In the genomic region with DNA sequence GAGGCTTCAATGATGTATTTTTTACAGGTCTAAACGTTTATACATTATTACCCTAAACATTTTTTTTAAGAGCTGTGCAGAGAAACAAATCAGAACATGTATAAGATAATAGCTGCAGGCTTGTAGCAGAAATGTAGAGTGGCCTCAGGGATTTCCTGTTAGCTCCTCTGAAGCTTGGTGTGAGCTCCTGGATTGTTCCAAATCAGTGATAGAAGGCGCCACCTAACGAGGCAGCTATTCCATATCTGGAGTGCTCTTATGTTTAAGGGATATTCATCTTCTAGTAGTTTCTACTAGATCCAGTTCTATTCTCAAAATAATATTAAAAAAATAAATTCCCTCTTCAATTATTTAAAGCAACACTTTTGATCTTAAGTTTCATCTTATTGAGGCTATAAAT, we compare ENCODE assay signal across 19 cellular contexts.
A peak's percentile ranks its signal among the peaks of the same experiment; 100 is the strongest.
DNase-seq lines count a peak whose midpoint lies in the region; ATAC-seq and TF ChIP-seq lines count a peak whose summit lies in the region.
"Had no signal": no experiment of that assay in that cellular context is flagged by ENCODE, and none has a peak within 500 bp of the region (broad histone marks: within the 10 kb centered on the region; RNA-seq: fewer than 3 reads in every experiment).

No MANE protein-coding gene starts in this region.

- in situ Hi-C loops in brain microvascular endothelial cell (cut with HindIII; ENCODE audit: low pct_ligation_motif_present, low sequenced_read_pairs), result no loop called here

- H3K9me3 ChIP-seq in neural cell (ENCODE audit: low read length), result no peaks in the 10 kb centered on the region
- no peaks in the 10 kb centered on the region for H3K9me3 ChIP-seq in CD4-positive, alpha-beta T cell (ENCODE audit: control insufficient read depth, low read length)
- H3K9me3 ChIP-seq: gastrocnemius medialis had no signal

- H3K79me2 ChIP-seq in neural cell (replicated peaks; ENCODE audit: insufficient read depth, low read length), result no peaks in the 10 kb centered on the region

- no peak overlapping the region for H2AFZ ChIP-seq in neural cell (ENCODE audit: low read depth, low read length)

- DNase-seq in DMS53 treated with DMSO at 0.1 percent for 48 hours (lab: John Stamatoyannopoulos, UW; ENCODE audit: unreplicated experiment) (peak; percentile 1), M059J (ENCODE audit: low read depth) (peak; percentile 3), brain microvascular endothelial cell (no peak)
- DNase-seq in activated naive CD4-positive, alpha-beta T cell (lab: John Stamatoyannopoulos, UW), result no peak
- no peak for DNase-seq in stimulated activated naive CD4-positive, alpha-beta T cell treated with Interleukin-2 at 50 U/mL for 16 hours (lab: John Stamatoyannopoulos, UW)
- DNase-seq in CD4-positive, alpha-beta T cell, result no peak
- DNase-seq in central memory CD4-positive, alpha-beta T cell, result no peak
- DNase-seq: activated CD4-positive, alpha-beta T cell treated with anti-CD3 and anti-CD28 coated beads, Interleukin-2, amount 50 U/mL, for 1 hour; effector CD8-positive, alpha-beta T cell; gastrocnemius medialis; Kasumi-1; kidney; NCI-H2081; right cardiac atrium; stimulated activated naive CD4-positive, alpha-beta T cell; T-helper 17 cell had no signal

- H3K36me3 ChIP-seq in brain microvascular endothelial cell (replicated peaks) (no peaks in the 10 kb centered on the region), neural cell (ENCODE audit: insufficient read depth, low read length) (no peaks in the 10 kb centered on the region)
- H3K36me3 ChIP-seq: gastrocnemius medialis had no signal

- peak; percentile 61 for TF ChIP-seq RAD21 in neural cell (conservative IDR thresholded peaks at IDR 0.05)

- H3K27ac Mint-ChIP-seq in CD4-positive, alpha-beta T cell, result no peak overlapping the region
- H3K27ac Mint-ChIP-seq: activated T-helper 1 cell treated with anti-CD3 and anti-CD28 coated beads, Interleukin-12 subunit alpha, Interleukin-12 subunit beta, Interleukin-2, Interleukin-4 antibody, amounts not matched to agents 30 ng/mL and 10 ng/mL and 1 ng/mL, durations not matched to agents 14 hours and 24 hours and 36 hours; T-helper 17 cell had no signal

- CTCF ChIA-PET in CD4-positive, alpha-beta T cell (lab: Charles Lee), result no interaction called here

- H3K27ac ChIP-seq in brain microvascular endothelial cell, result no peak overlapping the region
- no peak overlapping the region for H3K27ac ChIP-seq in neural cell (ENCODE audit: low read length)
- no peak overlapping the region for H3K27ac ChIP-seq in CD4-positive, alpha-beta T cell (ENCODE audit: low read depth, low read length)
- H3K27ac ChIP-seq: C4-2B, gastrocnemius medialis had no signal

- H3F3A ChIP-seq in neural cell (ENCODE audit: insufficient read depth, low read length, poor library complexity, severe bottlenecking), result no peaks in the 10 kb centered on the region

- H3K4me3 Mint-ChIP-seq in CD4-positive, alpha-beta T cell, result no peak overlapping the region
- H3K4me3 Mint-ChIP-seq: activated T-helper 1 cell treated with anti-CD3 and anti-CD28 coated beads, Interleukin-12 subunit alpha, Interleukin-12 subunit beta, Interleukin-2, Interleukin-4 antibody, amounts not matched to agents 30 ng/mL and 10 ng/mL and 1 ng/mL, durations not matched to agents 14 hours and 24 hours and 36 hours; T-helper 17 cell had no signal

- intact Hi-C loops in CD4-positive, alpha-beta T cell (cut with DNase I, micrococcal nuclease), result no loop called here

- POLR2A ChIA-PET in CD4-positive, alpha-beta T cell (lab: Charles Lee), result no interaction called here

- H3K36me3 Mint-ChIP-seq in CD4-positive, alpha-beta T cell (ENCODE audit: low read depth), result no peaks in the 10 kb centered on the region

- no peak for ATAC-seq in CD4-positive, alpha-beta T cell (ENCODE audit: poor library complexity)
- ATAC-seq: gastrocnemius medialis, right cardiac atrium, T-helper 17 cell had no signal

- TF ChIP-seq EP300 in neural cell (conservative IDR thresholded peaks at IDR 0.05; ENCODE audit: poor library complexity, severe bottlenecking), result no peak

- no peak overlapping the region for H3K9ac ChIP-seq in neural cell (ENCODE audit: low read length)

- H3K27me3 ChIP-seq in brain microvascular endothelial cell (replicated peaks), result no peaks in the 10 kb centered on the region
- no peaks in the 10 kb centered on the region for H3K27me3 ChIP-seq in neural cell (ENCODE audit: insufficient read depth, low read depth, low read length)
- no peaks in the 10 kb centered on the region for H3K27me3 ChIP-seq in CD4-positive, alpha-beta T cell (ENCODE audit: control insufficient read depth, insufficient read depth, low read length)
- H3K27me3 ChIP-seq: gastrocnemius medialis had no signal

- peaks cover 14% of the 10 kb centered on the region for H3K9me3 Mint-ChIP-seq in CD4-positive, alpha-beta T cell
- H3K9me3 Mint-ChIP-seq: activated T-helper 1 cell treated with anti-CD3 and anti-CD28 coated beads, Interleukin-12 subunit alpha, Interleukin-12 subunit beta, Interleukin-2, Interleukin-4 antibody, amounts not matched to agents 30 ng/mL and 10 ng/mL and 1 ng/mL, durations not matched to agents 14 hours and 24 hours and 36 hours had no signal

- no peaks in the 10 kb centered on the region for H3K27me3 Mint-ChIP-seq in CD4-positive, alpha-beta T cell
- H3K27me3 Mint-ChIP-seq: T-helper 17 cell had no signal

- H3K4me2 ChIP-seq in neural cell (ENCODE audit: low read length), result no peak overlapping the region

- H3K4me3 ChIP-seq in brain microvascular endothelial cell (ENCODE audit: low read depth, low read length), result no peak overlapping the region
- no peak overlapping the region for H3K4me3 ChIP-seq in neural cell (ENCODE audit: low read length)
- H3K4me3 ChIP-seq: gastrocnemius medialis had no signal

- TF ChIP-seq CTCF in brain microvascular endothelial cell (IDR thresholded peaks at IDR 0.05; ENCODE audit: low read depth, low read length, missing control alignments) (peak; percentile 18), neural cell (IDR thresholded peaks at IDR 0.05; ENCODE audit: poor library complexity, severe bottlenecking) (peak; percentile 54)
- TF ChIP-seq CTCF in CD4-positive, alpha-beta T cell (IDR thresholded peaks at IDR 0.05), result no peak

- no peaks in the 10 kb centered on the region for H4K20me1 ChIP-seq in neural cell (ENCODE audit: insufficient read depth)

- no peaks in the 10 kb centered on the region for H3K4me1 Mint-ChIP-seq in CD4-positive, alpha-beta T cell (ENCODE audit: low read depth)
- H3K4me1 Mint-ChIP-seq: T-helper 17 cell had no signal

- H3K9me2 ChIP-seq in neural cell (ENCODE audit: insufficient read depth, low read length), result no peaks in the 10 kb centered on the region

TF ChIP-seq in neural cell, 6 proteins besides CTCF, POLR2A, EP300 and RAD21:
- TF ChIP-seq EZH2 (IDR thresholded peaks at IDR 0.05; ENCODE audit: borderline replicate concordance, insufficient read depth, low read length, poor library complexity, severe bottlenecking) (no peak), SMC3 (conservative IDR thresholded peaks at IDR 0.05; ENCODE audit: poor library complexity) (peak; percentile 39), TAF1 (IDR thresholded peaks at IDR 0.05; ENCODE audit: low read depth) (no peak)
TF ChIP-seq in neural cell: peak in this region for 1.

Comparison
In these comparisons a context has a peak if more than half of its experiments do, and no peak if none do; other contexts are left out.
1. DNase-seq: peak in DMS53 treated with DMSO at 0.1 percent for 48 hours (single experiment) and M059J (single experiment); none in brain microvascular endothelial cell (single experiment), activated naive CD4-positive, alpha-beta T cell (0 of 4), stimulated activated naive CD4-positive, alpha-beta T cell treated with Interleukin-2 at 50 U/mL for 16 hours (single experiment), CD4-positive, alpha-beta T cell (0 of 10) and central memory CD4-positive, alpha-beta T cell (single experiment).